Comparison of ENCODE assay signal across 13 cellular contexts in genomic region chr3:5298453-5298852, GRCh38.
DNase-seq lines count a peak whose midpoint lies in the region; ATAC-seq, FAIRE-seq and TF ChIP-seq lines count a peak whose summit lies in the region.
"Had no signal": no experiment of that assay in that cellular context is flagged by ENCODE, and none has a peak within 500 bp of the region (broad histone marks: within the 10 kb centered on the region; RNA-seq: fewer than 3 reads in every experiment).

No MANE protein-coding gene starts in this region.

- ATAC-seq in GM19467 (IDR thresholded peaks at IDR 0.05; ENCODE audit: unreplicated experiment) (peak; percentile 97), HG03097 (IDR thresholded peaks at IDR 0.05; ENCODE audit: low FRiP score, unreplicated experiment) (peak; percentile 96)

- FAIRE-seq in urothelium cell line (lab: Jason Lieb, UNC) = no peak

- H3K79me2 ChIP-seq in OCI-LY3 (ENCODE audit: low read length) = no peaks in the 10 kb centered on the region

- no peaks in the 10 kb centered on the region for H3K9me3 ChIP-seq in OCI-LY3 (ENCODE audit: insufficient read depth, low read length)

- in situ Hi-C loops in GM13976 (cut with MboI; ENCODE audit: low sequenced_read_pairs, unreplicated experiment) = no loop called here

- no peak overlapping the region for H3K9ac ChIP-seq in OCI-LY3 (ENCODE audit: low read length)

- TF ChIP-seq CTCF in GM13976 (IDR thresholded peaks at IDR 0.05; ENCODE audit: borderline replicate concordance, control extremely low read depth, extremely low read depth, insufficient read depth, missing control alignments) (no peak), OCI-LY3 (IDR thresholded peaks at IDR 0.05; ENCODE audit: low read depth, low read length) (no peak)

- H3K27ac ChIP-seq in OCI-LY3 (ENCODE audit: low read length) = no peak overlapping the region
- H3K27ac ChIP-seq: epithelial cell of prostate had no signal

- H3K4me2 ChIP-seq in OCI-LY3 (ENCODE audit: low read length) = peak overlapping the region; percentile 54

- no peak overlapping the region for H3K4me3 ChIP-seq in OCI-LY3 (ENCODE audit: low read length)
- H3K4me3 ChIP-seq: lung had no signal

- no peaks in the 10 kb centered on the region for H3K36me3 ChIP-seq in OCI-LY3 (replicated peaks; ENCODE audit: low read depth, low read length)

- H4K20me1 ChIP-seq in OCI-LY3 (ENCODE audit: insufficient read depth, low read length) = no peaks in the 10 kb centered on the region

- H2AFZ ChIP-seq in OCI-LY3 (ENCODE audit: low read depth, low read length) = no peak overlapping the region

- H3K27me3 ChIP-seq in OCI-LY3 (ENCODE audit: low read depth, low read length) = peaks cover 26% of the 10 kb centered on the region

- H3K4me1 ChIP-seq in OCI-LY3 (ENCODE audit: low read length) = peaks cover 17% of the 10 kb centered on the region

- DNase-seq in GM13976 (ENCODE audit: low spot score) (peak; percentile 66), midbrain (lab: John Stamatoyannopoulos, UW) (no peak), LoVo (ENCODE audit: low spot score) (no peak), urothelium cell line (ENCODE audit: low spot score) (no peak), COLO668 (lab: John Stamatoyannopoulos, UW; ENCODE audit: unreplicated experiment) (no peak)
- DNase-seq: activated gamma-delta T cell; SHP77 treated with DMSO at 0.1 percent for 48 hours; stimulated activated CD4-positive, alpha-beta T cell treated with anti-CD3 and anti-CD28 coated beads, Interleukin-2, amount 100 ng/mL, for 24 hours had no signal
